1 cellular context compared by ENCODE assay signal in genomic region chr14:32939254-32940065, GRCh38.
TF ChIP-seq lines count a peak whose summit lies in the region.

No MANE protein-coding gene starts in this region.

TF ChIP-seq in HEK293, 187 proteins besides CTCF, POLR2A, EP300 and RAD21 (continued from another document and continues in another):
- TF ChIP-seq, protein P1, sequence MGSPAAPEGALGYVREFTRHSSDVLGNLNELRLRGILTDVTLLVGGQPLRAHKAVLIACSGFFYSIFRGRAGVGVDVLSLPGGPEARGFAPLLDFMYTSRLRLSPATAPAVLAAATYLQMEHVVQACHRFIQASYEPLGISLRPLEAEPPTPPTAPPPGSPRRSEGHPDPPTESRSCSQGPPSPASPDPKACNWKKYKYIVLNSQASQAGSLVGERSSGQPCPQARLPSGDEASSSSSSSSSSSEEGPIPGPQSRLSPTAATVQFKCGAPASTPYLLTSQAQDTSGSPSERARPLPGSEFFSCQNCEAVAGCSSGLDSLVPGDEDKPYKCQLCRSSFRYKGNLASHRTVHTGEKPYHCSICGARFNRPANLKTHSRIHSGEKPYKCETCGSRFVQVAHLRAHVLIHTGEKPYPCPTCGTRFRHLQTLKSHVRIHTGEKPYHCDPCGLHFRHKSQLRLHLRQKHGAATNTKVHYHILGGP (tag by site-specific recombination; IDR thresholded peaks at IDR 0.05): peak; percentile 83
- TF ChIP-seq, protein P2, sequence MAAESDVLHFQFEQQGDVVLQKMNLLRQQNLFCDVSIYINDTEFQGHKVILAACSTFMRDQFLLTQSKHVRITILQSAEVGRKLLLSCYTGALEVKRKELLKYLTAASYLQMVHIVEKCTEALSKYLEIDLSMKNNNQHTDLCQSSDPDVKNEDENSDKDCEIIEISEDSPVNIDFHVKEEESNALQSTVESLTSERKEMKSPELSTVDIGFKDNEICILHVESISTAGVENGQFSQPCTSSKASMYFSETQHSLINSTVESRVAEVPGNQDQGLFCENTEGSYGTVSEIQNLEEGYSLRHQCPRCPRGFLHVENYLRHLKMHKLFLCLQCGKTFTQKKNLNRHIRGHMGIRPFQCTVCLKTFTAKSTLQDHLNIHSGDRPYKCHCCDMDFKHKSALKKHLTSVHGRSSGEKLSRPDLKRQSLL (tag by site-specific recombination; IDR thresholded peaks at IDR 0.05): peak; percentile 57; the same call in 1 of the 2 replicates
- TF ChIP-seq ZNF600 (tag by site-specific recombination; IDR thresholded peaks at IDR 0.05): peak; percentile 78
- TF ChIP-seq ZNF175 (tag by site-specific recombination; IDR thresholded peaks at IDR 0.05): no peak
- peak; percentile 65; the same call in 1 of the 2 replicates for TF ChIP-seq ZBTB8A (tag by site-specific recombination; IDR thresholded peaks at IDR 0.05)
- TF ChIP-seq ZNF658 (tag by site-specific recombination; IDR thresholded peaks at IDR 0.05): no peak
- no peak for TF ChIP-seq ZNF155 (tag by site-specific recombination; IDR thresholded peaks at IDR 0.05)
- TF ChIP-seq ZFHX2 (tag by site-specific recombination; conservative IDR thresholded peaks at IDR 0.05): peak; percentile 54
- peak; percentile 18; the same call in 1 of the 2 replicates for TF ChIP-seq ZNF629 (tag by site-specific recombination; IDR thresholded peaks at IDR 0.05)
- TF ChIP-seq ZFP3 (tag by site-specific recombination; IDR thresholded peaks at IDR 0.05; ENCODE audit: low read depth): no peak
- no peak for TF ChIP-seq ZNF514 (tag by site-specific recombination; IDR thresholded peaks at IDR 0.05)
- TF ChIP-seq HOXC10 (CRISPR knock-in tag; IDR thresholded peaks at IDR 0.05): no peak
- peak; percentile 70; the same call in 1 of the 2 replicates for TF ChIP-seq GLIS2 (tag by site-specific recombination; IDR thresholded peaks at IDR 0.05)
- TF ChIP-seq ZNF394 (tag by site-specific recombination; IDR thresholded peaks at IDR 0.05; ENCODE audit: borderline replicate concordance): no peak
- no peak for TF ChIP-seq ZNF426 (tag by site-specific recombination; IDR thresholded peaks at IDR 0.05)
- no peak for TF ChIP-seq ZNF140 (tag by site-specific recombination; IDR thresholded peaks at IDR 0.05)
- peak; percentile 58; the same call in 1 of the 2 replicates for TF ChIP-seq KLF8 (tag by site-specific recombination; IDR thresholded peaks at IDR 0.05)
- peak; percentile 15; the same call in 1 of the 2 replicates for TF ChIP-seq OSR2 (tag by site-specific recombination; IDR thresholded peaks at IDR 0.05)
- peak; percentile 56; the same call in 1 of the 2 replicates for TF ChIP-seq GLIS1 (tag by site-specific recombination; IDR thresholded peaks at IDR 0.05)
- TF ChIP-seq, protein P3, sequence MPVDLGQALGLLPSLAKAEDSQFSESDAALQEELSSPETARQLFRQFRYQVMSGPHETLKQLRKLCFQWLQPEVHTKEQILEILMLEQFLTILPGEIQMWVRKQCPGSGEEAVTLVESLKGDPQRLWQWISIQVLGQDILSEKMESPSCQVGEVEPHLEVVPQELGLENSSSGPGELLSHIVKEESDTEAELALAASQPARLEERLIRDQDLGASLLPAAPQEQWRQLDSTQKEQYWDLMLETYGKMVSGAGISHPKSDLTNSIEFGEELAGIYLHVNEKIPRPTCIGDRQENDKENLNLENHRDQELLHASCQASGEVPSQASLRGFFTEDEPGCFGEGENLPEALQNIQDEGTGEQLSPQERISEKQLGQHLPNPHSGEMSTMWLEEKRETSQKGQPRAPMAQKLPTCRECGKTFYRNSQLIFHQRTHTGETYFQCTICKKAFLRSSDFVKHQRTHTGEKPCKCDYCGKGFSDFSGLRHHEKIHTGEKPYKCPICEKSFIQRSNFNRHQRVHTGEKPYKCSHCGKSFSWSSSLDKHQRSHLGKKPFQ (tag by site-specific recombination; IDR thresholded peaks at IDR 0.05): no peak
- no peak for TF ChIP-seq ZNF292 (tag by site-specific recombination; IDR thresholded peaks at IDR 0.05; ENCODE audit: borderline replicate concordance, low read depth)
- peak; percentile 45 for TF ChIP-seq SCRT2 (tag by site-specific recombination; IDR thresholded peaks at IDR 0.05)
- 0 out of 2 replicates have a peak, but pooled peaks have one; percentile 29 for TF ChIP-seq EGR2 (tag by site-specific recombination; IDR thresholded peaks at IDR 0.05; ENCODE audit: low read depth)
- TF ChIP-seq ZNF211 (tag by site-specific recombination; IDR thresholded peaks at IDR 0.05; ENCODE audit: low read depth): no peak
- no peak for TF ChIP-seq TRIM28 (IDR thresholded peaks at IDR 0.05; ENCODE audit: borderline replicate concordance, low read length)
- no peak for TF ChIP-seq ZNF654 (tag by site-specific recombination; IDR thresholded peaks at IDR 0.05; ENCODE audit: low read depth)
- TF ChIP-seq, protein P4, sequence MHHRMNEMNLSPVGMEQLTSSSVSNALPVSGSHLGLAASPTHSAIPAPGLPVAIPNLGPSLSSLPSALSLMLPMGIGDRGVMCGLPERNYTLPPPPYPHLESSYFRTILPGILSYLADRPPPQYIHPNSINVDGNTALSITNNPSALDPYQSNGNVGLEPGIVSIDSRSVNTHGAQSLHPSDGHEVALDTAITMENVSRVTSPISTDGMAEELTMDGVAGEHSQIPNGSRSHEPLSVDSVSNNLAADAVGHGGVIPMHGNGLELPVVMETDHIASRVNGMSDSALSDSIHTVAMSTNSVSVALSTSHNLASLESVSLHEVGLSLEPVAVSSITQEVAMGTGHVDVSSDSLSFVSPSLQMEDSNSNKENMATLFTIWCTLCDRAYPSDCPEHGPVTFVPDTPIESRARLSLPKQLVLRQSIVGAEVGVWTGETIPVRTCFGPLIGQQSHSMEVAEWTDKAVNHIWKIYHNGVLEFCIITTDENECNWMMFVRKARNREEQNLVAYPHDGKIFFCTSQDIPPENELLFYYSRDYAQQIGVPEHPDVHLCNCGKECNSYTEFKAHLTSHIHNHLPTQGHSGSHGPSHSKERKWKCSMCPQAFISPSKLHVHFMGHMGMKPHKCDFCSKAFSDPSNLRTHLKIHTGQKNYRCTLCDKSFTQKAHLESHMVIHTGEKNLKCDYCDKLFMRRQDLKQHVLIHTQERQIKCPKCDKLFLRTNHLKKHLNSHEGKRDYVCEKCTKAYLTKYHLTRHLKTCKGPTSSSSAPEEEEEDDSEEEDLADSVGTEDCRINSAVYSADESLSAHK (tag by site-specific recombination; IDR thresholded peaks at IDR 0.05): no peak
- TF ChIP-seq ZNF174 (tag by site-specific recombination; IDR thresholded peaks at IDR 0.05): no peak
- TF ChIP-seq ZBTB20 (tag by site-specific recombination; IDR thresholded peaks at IDR 0.05): 0 out of 2 replicates have a peak, but pooled peaks have one; percentile 89
- TF ChIP-seq ZNF311 (tag by site-specific recombination; IDR thresholded peaks at IDR 0.05; ENCODE audit: borderline replicate concordance): no peak
- TF ChIP-seq TSHZ1 (tag by site-specific recombination; IDR thresholded peaks at IDR 0.05; ENCODE audit: borderline replicate concordance): no peak
- TF ChIP-seq BCL11A (tag by site-specific recombination; IDR thresholded peaks at IDR 0.05; ENCODE audit: low read depth): no peak
- TF ChIP-seq ZNF221 (tag by site-specific recombination; IDR thresholded peaks at IDR 0.05; ENCODE audit: borderline replicate concordance): no peak
- TF ChIP-seq GLI4 (tag by site-specific recombination; IDR thresholded peaks at IDR 0.05): no peak
- TF ChIP-seq ZNF561 (tag by site-specific recombination; IDR thresholded peaks at IDR 0.05; ENCODE audit: borderline replicate concordance): peak; percentile 18; the same call in 1 of the 2 replicates
- TF ChIP-seq, protein P5, sequence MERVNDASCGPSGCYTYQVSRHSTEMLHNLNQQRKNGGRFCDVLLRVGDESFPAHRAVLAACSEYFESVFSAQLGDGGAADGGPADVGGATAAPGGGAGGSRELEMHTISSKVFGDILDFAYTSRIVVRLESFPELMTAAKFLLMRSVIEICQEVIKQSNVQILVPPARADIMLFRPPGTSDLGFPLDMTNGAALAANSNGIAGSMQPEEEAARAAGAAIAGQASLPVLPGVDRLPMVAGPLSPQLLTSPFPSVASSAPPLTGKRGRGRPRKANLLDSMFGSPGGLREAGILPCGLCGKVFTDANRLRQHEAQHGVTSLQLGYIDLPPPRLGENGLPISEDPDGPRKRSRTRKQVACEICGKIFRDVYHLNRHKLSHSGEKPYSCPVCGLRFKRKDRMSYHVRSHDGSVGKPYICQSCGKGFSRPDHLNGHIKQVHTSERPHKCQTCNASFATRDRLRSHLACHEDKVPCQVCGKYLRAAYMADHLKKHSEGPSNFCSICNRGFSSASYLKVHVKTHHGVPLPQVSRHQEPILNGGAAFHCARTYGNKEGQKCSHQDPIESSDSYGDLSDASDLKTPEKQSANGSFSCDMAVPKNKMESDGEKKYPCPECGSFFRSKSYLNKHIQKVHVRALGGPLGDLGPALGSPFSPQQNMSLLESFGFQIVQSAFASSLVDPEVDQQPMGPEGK (tag by site-specific recombination; IDR thresholded peaks at IDR 0.05): peak; percentile 89
- no peak for TF ChIP-seq ZNF24 (tag by site-specific recombination; IDR thresholded peaks at IDR 0.05)
- TF ChIP-seq ZEB2 (tag by site-specific recombination; IDR thresholded peaks at IDR 0.05): peak; percentile 49; the same call in 1 of the 2 replicates
- TF ChIP-seq ZNF610 (tag by site-specific recombination; IDR thresholded peaks at IDR 0.05; ENCODE audit: borderline replicate concordance): no peak
- TF ChIP-seq ZNF202 (tag by site-specific recombination; IDR thresholded peaks at IDR 0.05; ENCODE audit: borderline replicate concordance): no peak
- TF ChIP-seq ZNF23 (tag by site-specific recombination; IDR thresholded peaks at IDR 0.05; ENCODE audit: borderline replicate concordance): no peak
- TF ChIP-seq KLF9 (tag by site-specific recombination; IDR thresholded peaks at IDR 0.05; ENCODE audit: low read depth): peak; percentile 44; the same call in 1 of the 2 replicates
- no peak for TF ChIP-seq ZNF280D (tag by site-specific recombination; IDR thresholded peaks at IDR 0.05)
- TF ChIP-seq ZSCAN4 (tag by site-specific recombination; IDR thresholded peaks at IDR 0.05): no peak
- TF ChIP-seq ZNF76 (tag by site-specific recombination; IDR thresholded peaks at IDR 0.05; ENCODE audit: borderline replicate concordance, low read depth): no peak
- no peak for TF ChIP-seq ZNF16 (tag by site-specific recombination; IDR thresholded peaks at IDR 0.05; ENCODE audit: low read depth)
- TF ChIP-seq ZNF660 (tag by site-specific recombination; IDR thresholded peaks at IDR 0.05): no peak
- TF ChIP-seq ZSCAN30 (tag by site-specific recombination; IDR thresholded peaks at IDR 0.05): peak; percentile 18; the same call in 1 of the 2 replicates
- TF ChIP-seq ZBTB48 (tag by site-specific recombination; IDR thresholded peaks at IDR 0.05): peak; percentile 68
- TF ChIP-seq ZNF146 (tag by site-specific recombination; IDR thresholded peaks at IDR 0.05): 0 out of 2 replicates have a peak, but pooled peaks have one; percentile 12
- no peak for TF ChIP-seq ZFP69B (tag by site-specific recombination; IDR thresholded peaks at IDR 0.05)
